22 cellular contexts compared by ENCODE assay signal in the genomic region with DNA sequence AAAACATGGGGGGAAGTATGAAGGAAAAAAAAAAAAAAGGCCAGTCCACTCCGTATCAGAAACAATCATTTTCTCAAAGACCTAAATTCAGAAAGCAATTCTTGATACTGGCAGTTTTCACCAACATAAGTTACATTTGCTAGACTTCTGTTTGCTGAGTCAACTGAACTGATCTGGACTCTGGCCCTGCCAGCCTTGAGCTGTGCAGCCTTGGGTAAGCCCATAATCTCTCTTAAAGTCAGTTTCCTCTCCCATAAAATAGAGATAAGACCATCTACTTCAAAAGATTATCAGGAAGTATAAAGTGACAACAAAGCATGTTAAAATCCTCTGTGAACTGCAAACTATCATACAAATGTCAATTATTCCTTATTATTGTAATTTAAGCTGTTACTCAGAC.
DNase-seq lines count a peak whose midpoint lies in the region; ATAC-seq, FAIRE-seq and TF ChIP-seq lines count a peak whose summit lies in the region.
"Had no signal": no experiment of that assay in that cellular context is flagged by ENCODE, and none has a peak within 500 bp of the region (broad histone marks: within the 10 kb centered on the region; RNA-seq: fewer than 3 reads in every experiment).

No MANE protein-coding gene starts in this region.

- H3K27me3 ChIP-seq in GM12878 (replicated peaks in 1 of 2; ENCODE audit: control insufficient read depth in 2 of 2, insufficient read depth in 2 of 2, low read length in 1 of 2) = no peaks in the 10 kb centered on the region
- H3K27me3 ChIP-seq in HepG2 (ENCODE audit: control insufficient read depth in 1 of 2, insufficient read depth in 2 of 2, low read length in 2 of 2) = no peaks in the 10 kb centered on the region
- H3K27me3 ChIP-seq in testis = no peaks in the 10 kb centered on the region
- H3K27me3 ChIP-seq: foreskin keratinocyte, tibial nerve had no signal

- H3K9ac ChIP-seq in GM12878 (ENCODE audit: control insufficient read depth, insufficient read depth, low read length) = no peak overlapping the region
- no peak overlapping the region for H3K9ac ChIP-seq in HepG2 (ENCODE audit: insufficient read depth, low read depth, low read length)

- peak; percentile 92 for FAIRE-seq in GM12878 (lab: Jason Lieb, UNC)
- peak; percentile 93 for FAIRE-seq in HepG2 (lab: Jason Lieb, UNC)
- FAIRE-seq: HTR-8/SVneo had no signal

- POLR2A ChIA-PET in GM12878 (lab: Charles Lee) = no interaction called here
- POLR2A ChIA-PET in HepG2 (lab: Yijun Ruan, JAX) = interaction anchor here (1.3 kb wide), 1 partner anchor 33 kb away, joined by 3 read pairs; no protein-coding TSS in a partner anchor

- TF ChIP-seq RAD21 in GM12878 (IDR thresholded peaks at IDR 0.05; ENCODE audit: insufficient read depth, low read depth, low read length) = no peak
- TF ChIP-seq RAD21 in HepG2 (CRISPR knock-in tag; IDR thresholded peaks at IDR 0.05) = no peak

- ATAC-seq in GM12878 = no peak
- ATAC-seq in HepG2 = peak; percentile 90
- no peak for ATAC-seq in HG02610 (IDR thresholded peaks at IDR 0.05; ENCODE audit: unreplicated experiment)
- ATAC-seq: activated T-cell treated with anti-CD3 and anti-CD28 coated beads, Interleukin-2, amount 50 U/mL, for 4 hours; foreskin keratinocyte; GM23338; left cardiac atrium; stimulated activated effector memory CD8-positive, alpha-beta T cell treated with anti-CD3 and anti-CD28 coated beads, Interleukin-12 subunit alpha, Interleukin-12 subunit beta, amount 100 ng/mL, for 72 hours had no signal

- 100% methylated on average over 1 of the region's 1 CpG for WGBS in GM12878 (ENCODE audit: insufficient coverage, insufficient replicate concordance, low lambda C conversion rate, missing lambda C conversion rate)
- WGBS in HepG2 (ENCODE audit: low lambda C conversion rate) = 4% methylated on average over 1 of the region's 1 CpG
- 56 to 65% methylated on average over 1 of the region's 1 CpG for WGBS in testis, 2 donors

- no peak for TF ChIP-seq CTCF in GM12878 (IDR thresholded peaks at IDR 0.05 in 2 of 3, conservative IDR thresholded peaks at IDR 0.05 in 1 of 3; ENCODE audit: control insufficient read depth in 2 of 3, extremely low read depth in 1 of 3, insufficient read depth in 1 of 3, low read depth in 3 of 3, low read length in 3 of 3)
- TF ChIP-seq CTCF in HepG2 (CRISPR knock-in tag; IDR thresholded peaks at IDR 0.05) = no peak
- no peak for TF ChIP-seq CTCF in testis (IDR thresholded peaks at IDR 0.05)

- H4K20me1 ChIP-seq in GM12878 (ENCODE audit: control insufficient read depth, insufficient read depth) (no peaks in the 10 kb centered on the region), HepG2 (ENCODE audit: insufficient read depth, low read length) (no peaks in the 10 kb centered on the region)

- TF ChIP-seq POLR2A in GM12878 (IDR thresholded peaks at IDR 0.05; ENCODE audit: low read depth, low read length) (no peak), HepG2 (IDR thresholded peaks at IDR 0.05; ENCODE audit: insufficient read depth in 1 of 2, low read depth in 2 of 2, low read length in 2 of 2) (no peak), testis (IDR thresholded peaks at IDR 0.05) (no peak)

- H3K27ac ChIP-seq in GM12878 (ENCODE audit: control insufficient read depth, insufficient read depth) = 0 out of 2 replicates have a peak overlapping the region, but pooled peaks have one; percentile 25
- peak overlapping the region; percentile 50 for H3K27ac ChIP-seq in HepG2 (ENCODE audit: extremely low read length, insufficient read depth, low read length)
- H3K27ac ChIP-seq in testis = no peak overlapping the region
- H3K27ac ChIP-seq in substantia nigra (ENCODE audit: low read depth, low read length, poor library complexity, severe bottlenecking) = no peak overlapping the region
- H3K27ac ChIP-seq: foreskin keratinocyte, tibial nerve had no signal

- H3K79me2 ChIP-seq in GM12878 (ENCODE audit: control insufficient read depth, insufficient read depth, low read length) = peaks cover 18% of the 10 kb centered on the region
- no peaks in the 10 kb centered on the region for H3K79me2 ChIP-seq in HepG2 (ENCODE audit: insufficient read depth, low read length)

- DNase-seq in LoVo (ENCODE audit: low spot score) (peak; percentile 38), GM12878 (ENCODE audit: low read depth, low spot score) (no peak), HepG2 (ENCODE audit: low spot score) (peak; percentile 55), testis (peak; percentile 35), D341Med (ENCODE audit: low spot score) (no peak), substantia nigra (lab: John Stamatoyannopoulos, UW) (no peak)
- DNase-seq: activated CD4-positive, alpha-beta memory T cell treated with anti-CD3 and anti-CD28 coated beads, Interleukin-2, amount 10 ng/mL, durations not matched to agents 7 days and 5 days; activated naive CD4-positive, alpha-beta T cell treated with anti-CD3 and anti-CD28 coated beads for 36 hours; activated T-cell treated with anti-CD3 and anti-CD28 coated beads, Interleukin-2, amount 50 U/mL, for 4 hours; AML-193; COR-L47; foreskin keratinocyte; left cardiac atrium; NCI-H1436 treated with DMSO at 0.1 percent for 48 hours; NCI-H2171; SHP77 treated with DMSO at 0.1 percent for 48 hours; stimulated activated CD4-positive, alpha-beta T cell treated with anti-CD3 and anti-CD28 coated beads, Interleukin-15, amount 100 ng/mL, for 24 hours had no signal

- peaks cover 0 to 3% of the 10 kb centered on the region in 2 experiments; a peak in 2 of 4 replicates for H3K36me3 ChIP-seq in GM12878 (ENCODE audit: control insufficient read depth in 2 of 2, insufficient read depth in 2 of 2, low read length in 1 of 2)
- H3K36me3 ChIP-seq in HepG2 (replicated peaks in 1 of 2; ENCODE audit: control insufficient read depth in 1 of 2, insufficient read depth in 2 of 2, low read length in 2 of 2) = no peaks in the 10 kb centered on the region
- no peaks in the 10 kb centered on the region for H3K36me3 ChIP-seq in testis (ENCODE audit: low read depth, missing control alignments)
- H3K36me3 ChIP-seq: tibial nerve had no signal

- intact Hi-C loops in GM12878 (cut with micrococcal nuclease; ENCODE audit: unreplicated experiment) (no loop called here), HepG2 (cut with micrococcal nuclease; ENCODE audit: unreplicated experiment) (no loop called here), testis (cut with DNase I; ENCODE audit: low total_unique reads) (no loop called here)

- BruUV-seq in GM12878 (replicated peaks; lab: Mats Ljungman, UMichigan) = no TSS peak
- BruUV-seq in HepG2 (replicated peaks; lab: Mats Ljungman, UMichigan) = no TSS peak

- H2AFZ ChIP-seq in GM12878 (ENCODE audit: control insufficient read depth, low read depth, low read length) (no peak overlapping the region), HepG2 (ENCODE audit: low read length) (no peak overlapping the region)
- H2AFZ ChIP-seq: GM23338 had no signal

- CTCF ChIA-PET in GM12878 (lab: Yijun Ruan, JAX) (no interaction called here), HepG2 (lab: Yijun Ruan, JAX; ENCODE audit: low intra/inter-chr PET ratio, low total read pairs) (no interaction called here)

- H3K4me2 ChIP-seq in GM12878 (ENCODE audit: control insufficient read depth, insufficient read depth) = no peak overlapping the region
- peak overlapping the region; percentile 53 for H3K4me2 ChIP-seq in HepG2 (ENCODE audit: low read depth, low read length)
- H3K4me2 ChIP-seq: GM23338 had no signal

- H3K4me1 ChIP-seq in GM12878 (ENCODE audit: control insufficient read depth, insufficient read depth, low read length) = no peaks in the 10 kb centered on the region
- peaks cover 20% of the 10 kb centered on the region for H3K4me1 ChIP-seq in HepG2 (ENCODE audit: insufficient read depth, low read length)
- H3K4me1 ChIP-seq in testis = peaks cover 4% of the 10 kb centered on the region
- H3K4me1 ChIP-seq: foreskin keratinocyte had no signal

- RAD21 ChIA-PET in GM12878 (lab: Charles Lee; ENCODE audit: unreplicated experiment) = no interaction called here

- TF ChIP-seq EP300 in GM12878 (IDR thresholded peaks at IDR 0.05; ENCODE audit: borderline replicate concordance in 1 of 2, control insufficient read depth in 1 of 2, low read depth in 2 of 2, low read length in 2 of 2) (no peak), HepG2 (IDR thresholded peaks at IDR 0.05; ENCODE audit: low read depth in 2 of 2, low read length in 2 of 2) (no peak), HepG2 (CRISPR knock-in tag; IDR thresholded peaks at IDR 0.05; ENCODE audit: borderline replicate concordance) (no peak)

- SMC1A ChIA-PET in GM12878 (lab: Charles Lee; ENCODE audit: uncharacterized antibody, unreplicated experiment) = interaction anchor here (1.6 kb wide), 1 partner anchor 42 kb away, joined by 5 read pairs; no protein-coding TSS in a partner anchor

- in situ Hi-C loops in GM12878 (cut with MboI) = no loop called here
- in situ Hi-C loops in HepG2 (cut with HindIII; ENCODE audit: extremely low pct_ligation_motif_present, low pct_unique_long_range_greater_than_20kb) = no loop called here

- H3K9me3 ChIP-seq in GM12878 (replicated peaks; ENCODE audit: control insufficient read depth, insufficient read depth, low read length) (no peaks in the 10 kb centered on the region), HepG2 (ENCODE audit: low read length) (no peaks in the 10 kb centered on the region), testis (no peaks in the 10 kb centered on the region)
- H3K9me3 ChIP-seq: tibial nerve had no signal

- H3K4me3 ChIP-seq in GM12878 = no peak overlapping the region
- H3K4me3 ChIP-seq in HepG2 (replicated peaks in 1 of 3; ENCODE audit: insufficient read depth in 1 of 3, low read depth in 2 of 3, low read length in 3 of 3) = peak overlapping the region in 1 of 3 experiments; percentile 5; a peak in 1 of 6 replicates
- no peak overlapping the region for H3K4me3 ChIP-seq in testis
- H3K4me3 ChIP-seq: GM23338, tibial nerve had no signal

TF ChIP-seq in GM12878, 131 proteins besides CTCF, POLR2A, EP300 and RAD21:
- TF ChIP-seq SMARCA5 (IDR thresholded peaks at IDR 0.05) (no peak), RCOR1 (conservative IDR thresholded peaks at IDR 0.05; ENCODE audit: low read depth, low read length) (no peak)
TF ChIP-seq in GM12878: peak in this region for 0.

TF ChIP-seq in HepG2, 621 proteins besides CTCF, POLR2A, EP300 and RAD21 (continues in another document):
- no peak for TF ChIP-seq ZNF547 (CRISPR knock-in tag; IDR thresholded peaks at IDR 0.05)
- no peak for TF ChIP-seq ZNF510 (CRISPR knock-in tag; IDR thresholded peaks at IDR 0.05; ENCODE audit: low read depth)
- no peak for TF ChIP-seq ZNF562 (CRISPR knock-in tag; IDR thresholded peaks at IDR 0.05; ENCODE audit: borderline replicate concordance)
- TF ChIP-seq NKX3-1 (CRISPR knock-in tag; IDR thresholded peaks at IDR 0.05) = no peak

Comparison
In these comparisons a context has a peak if more than half of its experiments do, and no peak if none do; other contexts are left out.
1. DNase-seq: peak in LoVo (single experiment), HepG2 (single experiment) and testis (single experiment); none in GM12878 (single experiment), D341Med (single experiment) and substantia nigra (0 of 49).
2. H3K27ac ChIP-seq: peak in GM12878 (single experiment) and HepG2 (single experiment); none in testis (0 of 2) and substantia nigra (single experiment).